Comparison of ENCODE assay signal across 33 cellular contexts in the genomic region with DNA sequence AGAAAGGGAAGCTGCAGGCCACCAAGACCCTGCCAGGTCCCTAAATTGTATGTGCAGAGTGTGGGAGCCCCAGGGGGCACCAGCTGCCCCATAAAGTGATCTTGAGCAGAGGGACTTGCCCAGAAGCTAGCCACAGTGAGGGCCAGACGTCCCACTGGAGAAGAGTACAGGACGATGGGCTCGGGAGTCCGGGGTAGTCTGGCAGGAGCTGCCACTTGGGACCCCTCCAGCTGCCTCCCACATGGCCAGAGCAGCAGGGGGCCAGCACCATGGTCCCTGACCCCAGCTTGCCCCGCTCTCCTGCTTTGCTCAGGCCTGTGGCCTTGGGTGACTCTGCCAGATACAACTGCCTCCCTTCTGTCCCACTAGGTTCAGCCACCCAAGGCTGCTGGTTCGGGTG. TPM values are rescaled to one million over a fixed set of nuclear protein-coding genes. Genes with fewer than 3 reads are reported as not detected.
"Had no signal": no experiment of that assay in that cellular context is flagged by ENCODE, and none has a peak within 500 bp of the region (broad histone marks: within the 10 kb centered on the region; RNA-seq: fewer than 3 reads in every experiment).

No MANE protein-coding gene starts in this region.

- H3K4me3 ChIP-seq: esophagus muscularis mucosa, gastrocnemius medialis had no signal

- H3K9me3 ChIP-seq: esophagus muscularis mucosa, gastrocnemius medialis had no signal

- H3K36me3 Mint-ChIP-seq: activated naive CD8-positive, alpha-beta T cell; T-cell had no signal

- DNase-seq: activated B cell treated with CpG ODN at 0.5 μM for 24 hours; activated CD4-positive, alpha-beta T cell treated with anti-CD3 and anti-CD28 coated beads for 48 hours; activated CD4-positive, alpha-beta T cell treated with anti-CD3 and anti-CD28 coated beads, Interleukin-2, amount 50 U/mL, for 1 hour; activated CD4-positive, alpha-beta T cell treated with anti-CD3 and anti-CD28 coated beads, Interleukin-2, amount 50 U/mL, for 48 hours; activated CD8-positive, alpha-beta memory T cell treated with anti-CD3 and anti-CD28 coated beads for 24 hours; activated CD8-positive, alpha-beta T cell treated with anti-CD3 and anti-CD28 coated beads for 36 hours; activated effector memory CD4-positive, alpha-beta T cell treated with Interleukin-2 at 50 U/mL for 16 hours; activated gamma-delta T cell treated with Interleukin-2 at 50 U/mL for 16 hours; activated naive CD4-positive, alpha-beta T cell treated with anti-CD3 and anti-CD28 coated beads, Interleukin-2, amount 50 U/mL, for 16 hours; activated naive CD4-positive, alpha-beta T cell treated with Interleukin-2 at 50 U/mL for 16 hours; activated T-cell treated with anti-CD3 and anti-CD28 coated beads, Interleukin-2, amount 50 U/mL, for 4 hours; amniotic stem cell; brain microvascular endothelial cell; cortex of kidney; dermis blood vessel endothelial cell; effector CD4-positive, alpha-beta T cell; effector memory CD8-positive, alpha-beta T cell; erythroblast; foreskin keratinocyte; glutamatergic neuron; T-cell; T1000; WERI-Rb-1 had no signal

- H3K36me3 ChIP-seq: brain microvascular endothelial cell, esophagus muscularis mucosa, gastrocnemius medialis, WERI-Rb-1 had no signal

- H3K4me3 Mint-ChIP-seq: activated B cell treated with CpG ODN at 0.5 μM for 24 hours; activated CD8-positive, alpha-beta T cell treated with anti-CD3 and anti-CD28 coated beads for 36 hours; activated naive CD8-positive, alpha-beta T cell; activated T-cell treated with anti-CD3 and anti-CD28 coated beads, Interleukin-2, amount 50 U/mL, for 4 hours; activated T-helper 17 cell treated with anti-CD3 and anti-CD28 coated beads, Interleukin-2, amount 50 U/mL, for 72 hours; effector memory CD8-positive, alpha-beta T cell; T-cell; T-helper 1 cell treated with Interleukin-12 subunit alpha and Interleukin-12 subunit beta and Interleukin-4 antibody, amounts not matched to agents 30 μg/mL and 1 μg/mL, for 36 hours; T-helper 2 cell treated with Interferon-gamma antibody and Interleukin-4, amounts not matched to agents 5 μg/mL and 100 μg/mL, for 36 hours had no signal

- ATAC-seq: activated CD4-positive, CD25-positive, alpha-beta regulatory T cell treated with anti-CD3 and anti-CD28 coated beads, Interleukin-2, amount 50 U/mL, for 24 hours; activated CD8-positive, alpha-beta T cell treated with anti-CD3 and anti-CD28 coated beads for 36 hours; activated T-cell treated with anti-CD3 and anti-CD28 coated beads, Interleukin-2, amount 50 U/mL, for 4 hours; activated T-helper 17 cell treated with anti-CD3 and anti-CD28 coated beads, Interleukin-2, amount 50 U/mL, for 72 hours; effector memory CD8-positive, alpha-beta T cell; foreskin keratinocyte; T-cell had no signal

- H3K27ac ChIP-seq: brain microvascular endothelial cell, esophagus muscularis mucosa, foreskin keratinocyte, WERI-Rb-1 had no signal

- H3K4me1 ChIP-seq: foreskin keratinocyte had no signal

- H3K27me3 Mint-ChIP-seq: activated CD8-positive, alpha-beta T cell treated with anti-CD3 and anti-CD28 coated beads for 36 hours; activated naive CD8-positive, alpha-beta T cell; activated T-helper 17 cell treated with anti-CD3 and anti-CD28 coated beads, Interleukin-2, amount 50 U/mL, for 72 hours had no signal

- H3K27ac Mint-ChIP-seq: activated B cell treated with CpG ODN at 0.5 μM for 24 hours; activated CD8-positive, alpha-beta T cell treated with anti-CD3 and anti-CD28 coated beads for 36 hours; activated naive CD8-positive, alpha-beta T cell; activated T-helper 17 cell treated with anti-CD3 and anti-CD28 coated beads, Interleukin-2, amount 50 U/mL, for 72 hours; T-cell; T-helper 1 cell treated with Interleukin-12 subunit alpha and Interleukin-12 subunit beta and Interleukin-4 antibody, amounts not matched to agents 30 μg/mL and 1 μg/mL, for 36 hours; T-helper 2 cell treated with Interferon-gamma antibody and Interleukin-4, amounts not matched to agents 5 μg/mL and 100 μg/mL, for 36 hours had no signal

- H3K4me1 Mint-ChIP-seq: activated B cell treated with CpG ODN at 0.5 μM for 24 hours had no signal

- H3K9me3 Mint-ChIP-seq: activated B cell treated with CpG ODN at 0.5 μM for 24 hours; activated CD8-positive, alpha-beta T cell treated with anti-CD3 and anti-CD28 coated beads for 36 hours; activated T-cell treated with anti-CD3 and anti-CD28 coated beads, Interleukin-2, amount 50 U/mL, for 4 hours; activated T-helper 17 cell treated with anti-CD3 and anti-CD28 coated beads, Interleukin-2, amount 50 U/mL, for 72 hours; effector memory CD8-positive, alpha-beta T cell; T-cell; T-helper 1 cell treated with Interleukin-12 subunit alpha and Interleukin-12 subunit beta and Interleukin-4 antibody, amounts not matched to agents 30 μg/mL and 1 μg/mL, for 36 hours; T-helper 2 cell treated with Interferon-gamma antibody and Interleukin-4, amounts not matched to agents 5 μg/mL and 100 μg/mL, for 36 hours had no signal

- H3K27me3 ChIP-seq: brain microvascular endothelial cell, esophagus muscularis mucosa, gastrocnemius medialis had no signal

RNA-seq across cellular contexts. Expression of gene LOXHD1, which starts 11.7 kb away (rescaled TPM):
- total RNA-seq: activated B cell treated with CpG ODN at 0.5 μM for 24 hours; activated T-cell treated with anti-CD3 and anti-CD28 coated beads, Interleukin-2, amount 50 U/mL, for 4 hours; activated T-helper 17 cell treated with anti-CD3 and anti-CD28 coated beads, Interleukin-2, amount 50 U/mL, for 72 hours; astrocyte; bronchial epithelial cell; chondrocyte; foreskin keratinocyte had no signal
